In genomic region chr10:70742537-70743429, GRCh38 we compare ENCODE assay signal across 2 cellular contexts.
TF ChIP-seq lines count a peak whose summit lies in the region.

No MANE protein-coding gene starts in this region.

TF ChIP-seq in K562, 482 proteins besides CTCF, POLR2A, EP300 and RAD21 (continued from another document and continues in another):
- TF ChIP-seq LEF1 (IDR thresholded peaks at IDR 0.05) (peak; percentile 63; the same call in 1 of the 2 replicates), NRF1 (conservative IDR thresholded peaks at IDR 0.05 in 1 of 2, IDR thresholded peaks at IDR 0.05 in 1 of 2) (0 out of 4 replicates have a peak, but pooled peaks have one; percentile 7 to 24), ZBTB43 (CRISPR knock-in tag; IDR thresholded peaks at IDR 0.05) (no peak), SMARCC2 (IDR thresholded peaks at IDR 0.05; ENCODE audit: low read depth) (no peak), E2F3 (CRISPR knock-in tag; IDR thresholded peaks at IDR 0.05) (no peak), SNAPC5 (CRISPR knock-in tag; IDR thresholded peaks at IDR 0.05) (no peak), TRIM28 (IDR thresholded peaks at IDR 0.05) (0 out of 2 replicates have a peak, but pooled peaks have one; percentile 14), SRF (CRISPR knock-in tag; IDR thresholded peaks at IDR 0.05) (peak in 1 of 2 experiments; percentile 97; a peak in 2 of 4 replicates), HDGF (IDR thresholded peaks at IDR 0.05) (peak; percentile 84; the same call in 1 of the 2 replicates), ERF (CRISPR knock-in tag; IDR thresholded peaks at IDR 0.05) (no peak), FOXK2 (conservative IDR thresholded peaks at IDR 0.05 in 1 of 2, IDR thresholded peaks at IDR 0.05 in 1 of 2; ENCODE audit: low read depth in 2 of 2) (peak in 1 of 2 experiments; percentile 30; a peak in 1 of 4 replicates), ILK (tag; IDR thresholded peaks at IDR 0.05; ENCODE audit: borderline replicate concordance, low read depth) (peak; percentile 68; the same call in 1 of the 2 replicates), MYC (IDR thresholded peaks at IDR 0.05; ENCODE audit: low read depth, low read length) (peak; percentile 49), MYC (CRISPR knock-in tag; IDR thresholded peaks at IDR 0.05; ENCODE audit: borderline replicate concordance, low read depth) (no peak), ZNF830 (CRISPR knock-in tag; IDR thresholded peaks at IDR 0.05) (no peak), E2F5 (CRISPR knock-in tag; IDR thresholded peaks at IDR 0.05) (no peak), HMG20B (CRISPR knock-in tag; IDR thresholded peaks at IDR 0.05) (no peak), HLTF (IDR thresholded peaks at IDR 0.05) (no peak), KLF6 (CRISPR knock-in tag; IDR thresholded peaks at IDR 0.05; ENCODE audit: borderline replicate concordance) (peak; percentile 47; the same call in 1 of the 2 replicates), SRSF7 (optimal IDR thresholded peaks at IDR 0.05; ENCODE audit: low read depth, low read length) (no peak), EHMT2 (IDR thresholded peaks at IDR 0.05) (no peak), DLX4 (CRISPR knock-in tag; IDR thresholded peaks at IDR 0.05) (no peak), DDX20 (tag; IDR thresholded peaks at IDR 0.05; ENCODE audit: low read depth) (peak; percentile 75), SUPT5H (IDR thresholded peaks at IDR 0.05) (no peak), GTF2E2 (tag; IDR thresholded peaks at IDR 0.05) (peak; percentile 93), BCOR (IDR thresholded peaks at IDR 0.05) (0 out of 2 replicates have a peak, but pooled peaks have one; percentile 34)
- TF ChIP-seq, protein P1, sequence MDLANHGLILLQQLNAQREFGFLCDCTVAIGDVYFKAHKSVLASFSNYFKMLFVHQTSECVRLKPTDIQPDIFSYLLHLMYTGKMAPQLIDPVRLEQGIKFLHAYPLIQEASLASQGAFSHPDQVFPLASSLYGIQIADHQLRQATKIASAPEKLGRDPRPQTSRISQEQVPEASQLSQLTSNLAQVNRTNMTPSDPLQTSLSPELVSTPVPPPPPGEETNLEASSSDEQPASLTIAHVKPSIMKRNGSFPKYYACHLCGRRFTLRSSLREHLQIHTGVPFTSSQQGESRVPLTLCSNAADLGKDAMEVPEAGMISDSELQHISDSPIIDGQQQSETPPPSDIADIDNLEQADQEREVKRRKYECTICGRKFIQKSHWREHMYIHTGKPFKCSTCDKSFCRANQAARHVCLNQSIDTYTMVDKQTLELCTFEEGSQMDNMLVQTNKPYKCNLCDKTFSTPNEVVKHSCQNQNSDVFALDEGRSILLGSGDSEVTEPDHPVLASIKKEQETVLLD (IDR thresholded peaks at IDR 0.05): peak; percentile 35; the same call in 1 of the 2 replicates
- TF ChIP-seq, protein P2, sequence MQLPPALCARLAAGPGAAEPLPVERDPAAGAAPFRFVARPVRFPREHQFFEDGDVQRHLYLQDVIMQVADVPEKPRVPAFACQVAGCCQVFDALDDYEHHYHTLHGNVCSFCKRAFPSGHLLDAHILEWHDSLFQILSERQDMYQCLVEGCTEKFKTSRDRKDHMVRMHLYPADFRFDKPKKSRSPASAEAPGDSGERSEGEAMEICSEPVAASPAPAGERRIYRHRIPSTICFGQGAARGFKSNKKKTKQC (CRISPR knock-in tag; IDR thresholded peaks at IDR 0.05): no peak
- TF ChIP-seq, protein P3, sequence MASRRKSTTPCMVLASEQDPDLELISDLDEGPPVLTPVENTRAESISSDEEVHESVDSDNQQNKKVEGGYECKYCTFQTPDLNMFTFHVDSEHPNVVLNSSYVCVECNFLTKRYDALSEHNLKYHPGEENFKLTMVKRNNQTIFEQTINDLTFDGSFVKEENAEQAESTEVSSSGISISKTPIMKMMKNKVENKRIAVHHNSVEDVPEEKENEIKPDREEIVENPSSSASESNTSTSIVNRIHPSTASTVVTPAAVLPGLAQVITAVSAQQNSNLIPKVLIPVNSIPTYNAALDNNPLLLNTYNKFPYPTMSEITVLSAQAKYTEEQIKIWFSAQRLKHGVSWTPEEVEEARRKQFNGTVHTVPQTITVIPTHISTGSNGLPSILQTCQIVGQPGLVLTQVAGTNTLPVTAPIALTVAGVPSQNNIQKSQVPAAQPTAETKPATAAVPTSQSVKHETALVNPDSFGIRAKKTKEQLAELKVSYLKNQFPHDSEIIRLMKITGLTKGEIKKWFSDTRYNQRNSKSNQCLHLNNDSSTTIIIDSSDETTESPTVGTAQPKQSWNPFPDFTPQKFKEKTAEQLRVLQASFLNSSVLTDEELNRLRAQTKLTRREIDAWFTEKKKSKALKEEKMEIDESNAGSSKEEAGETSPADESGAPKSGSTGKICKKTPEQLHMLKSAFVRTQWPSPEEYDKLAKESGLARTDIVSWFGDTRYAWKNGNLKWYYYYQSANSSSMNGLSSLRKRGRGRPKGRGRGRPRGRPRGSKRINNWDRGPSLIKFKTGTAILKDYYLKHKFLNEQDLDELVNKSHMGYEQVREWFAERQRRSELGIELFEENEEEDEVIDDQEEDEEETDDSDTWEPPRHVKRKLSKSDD (conservative IDR thresholded peaks at IDR 0.05; ENCODE audit: low read length): no peak

TF ChIP-seq in WTC11, 78 proteins besides CTCF, POLR2A, EP300 and RAD21 (continues in another document):
- no peak for TF ChIP-seq PRDM15 (CRISPR knock-in tag; IDR thresholded peaks at IDR 0.05)
- no peak for TF ChIP-seq ARID4B (CRISPR knock-in tag; IDR thresholded peaks at IDR 0.05; ENCODE audit: borderline replicate concordance)
- no peak for TF ChIP-seq RELA (CRISPR knock-in tag; IDR thresholded peaks at IDR 0.05; ENCODE audit: borderline replicate concordance)
- TF ChIP-seq NR3C1 (CRISPR knock-in tag; conservative IDR thresholded peaks at IDR 0.05; ENCODE audit: low read depth): no peak
- TF ChIP-seq, protein P4, sequence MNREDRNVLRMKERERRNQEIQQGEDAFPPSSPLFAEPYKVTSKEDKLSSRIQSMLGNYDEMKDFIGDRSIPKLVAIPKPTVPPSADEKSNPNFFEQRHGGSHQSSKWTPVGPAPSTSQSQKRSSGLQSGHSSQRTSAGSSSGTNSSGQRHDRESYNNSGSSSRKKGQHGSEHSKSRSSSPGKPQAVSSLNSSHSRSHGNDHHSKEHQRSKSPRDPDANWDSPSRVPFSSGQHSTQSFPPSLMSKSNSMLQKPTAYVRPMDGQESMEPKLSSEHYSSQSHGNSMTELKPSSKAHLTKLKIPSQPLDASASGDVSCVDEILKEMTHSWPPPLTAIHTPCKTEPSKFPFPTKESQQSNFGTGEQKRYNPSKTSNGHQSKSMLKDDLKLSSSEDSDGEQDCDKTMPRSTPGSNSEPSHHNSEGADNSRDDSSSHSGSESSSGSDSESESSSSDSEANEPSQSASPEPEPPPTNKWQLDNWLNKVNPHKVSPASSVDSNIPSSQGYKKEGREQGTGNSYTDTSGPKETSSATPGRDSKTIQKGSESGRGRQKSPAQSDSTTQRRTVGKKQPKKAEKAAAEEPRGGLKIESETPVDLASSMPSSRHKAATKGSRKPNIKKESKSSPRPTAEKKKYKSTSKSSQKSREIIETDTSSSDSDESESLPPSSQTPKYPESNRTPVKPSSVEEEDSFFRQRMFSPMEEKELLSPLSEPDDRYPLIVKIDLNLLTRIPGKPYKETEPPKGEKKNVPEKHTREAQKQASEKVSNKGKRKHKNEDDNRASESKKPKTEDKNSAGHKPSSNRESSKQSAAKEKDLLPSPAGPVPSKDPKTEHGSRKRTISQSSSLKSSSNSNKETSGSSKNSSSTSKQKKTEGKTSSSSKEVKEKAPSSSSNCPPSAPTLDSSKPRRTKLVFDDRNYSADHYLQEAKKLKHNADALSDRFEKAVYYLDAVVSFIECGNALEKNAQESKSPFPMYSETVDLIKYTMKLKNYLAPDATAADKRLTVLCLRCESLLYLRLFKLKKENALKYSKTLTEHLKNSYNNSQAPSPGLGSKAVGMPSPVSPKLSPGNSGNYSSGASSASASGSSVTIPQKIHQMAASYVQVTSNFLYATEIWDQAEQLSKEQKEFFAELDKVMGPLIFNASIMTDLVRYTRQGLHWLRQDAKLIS (CRISPR knock-in tag; IDR thresholded peaks at IDR 0.05; ENCODE audit: borderline replicate concordance): no peak
- TF ChIP-seq MXD4 (CRISPR knock-in tag; IDR thresholded peaks at IDR 0.05; ENCODE audit: borderline replicate concordance): no peak
- TF ChIP-seq, protein P5, sequence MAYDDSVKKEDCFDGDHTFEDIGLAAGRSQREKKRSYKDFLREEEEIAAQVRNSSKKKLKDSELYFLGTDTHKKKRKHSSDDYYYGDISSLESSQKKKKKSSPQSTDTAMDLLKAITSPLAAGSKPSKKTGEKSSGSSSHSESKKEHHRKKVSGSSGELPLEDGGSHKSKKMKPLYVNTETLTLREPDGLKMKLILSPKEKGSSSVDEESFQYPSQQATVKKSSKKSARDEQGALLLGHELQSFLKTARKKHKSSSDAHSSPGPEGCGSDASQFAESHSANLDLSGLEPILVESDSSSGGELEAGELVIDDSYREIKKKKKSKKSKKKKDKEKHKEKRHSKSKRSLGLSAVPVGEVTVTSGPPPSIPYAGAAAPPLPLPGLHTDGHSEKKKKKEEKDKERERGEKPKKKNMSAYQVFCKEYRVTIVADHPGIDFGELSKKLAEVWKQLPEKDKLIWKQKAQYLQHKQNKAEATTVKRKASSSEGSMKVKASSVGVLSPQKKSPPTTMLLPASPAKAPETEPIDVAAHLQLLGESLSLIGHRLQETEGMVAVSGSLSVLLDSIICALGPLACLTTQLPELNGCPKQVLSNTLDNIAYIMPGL (CRISPR knock-in tag; IDR thresholded peaks at IDR 0.05): no peak
- TF ChIP-seq, protein P6, sequence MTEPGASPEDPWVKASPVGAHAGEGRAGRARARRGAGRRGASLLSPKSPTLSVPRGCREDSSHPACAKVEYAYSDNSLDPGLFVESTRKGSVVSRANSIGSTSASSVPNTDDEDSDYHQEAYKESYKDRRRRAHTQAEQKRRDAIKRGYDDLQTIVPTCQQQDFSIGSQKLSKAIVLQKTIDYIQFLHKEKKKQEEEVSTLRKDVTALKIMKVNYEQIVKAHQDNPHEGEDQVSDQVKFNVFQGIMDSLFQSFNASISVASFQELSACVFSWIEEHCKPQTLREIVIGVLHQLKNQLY (CRISPR knock-in tag; IDR thresholded peaks at IDR 0.05): no peak
- TF ChIP-seq IRF2 (CRISPR knock-in tag; IDR thresholded peaks at IDR 0.05; ENCODE audit: borderline replicate concordance, low read depth): no peak
- TF ChIP-seq ATF6 (CRISPR knock-in tag; IDR thresholded peaks at IDR 0.05): no peak
- TF ChIP-seq TEAD1 (CRISPR knock-in tag; IDR thresholded peaks at IDR 0.05): no peak
- no peak for TF ChIP-seq MAX (CRISPR knock-in tag; IDR thresholded peaks at IDR 0.05)
- TF ChIP-seq KAT7 (CRISPR knock-in tag; IDR thresholded peaks at IDR 0.05; ENCODE audit: borderline replicate concordance): no peak
